ENCODE assay signal across 9 cellular contexts in the genomic region with DNA sequence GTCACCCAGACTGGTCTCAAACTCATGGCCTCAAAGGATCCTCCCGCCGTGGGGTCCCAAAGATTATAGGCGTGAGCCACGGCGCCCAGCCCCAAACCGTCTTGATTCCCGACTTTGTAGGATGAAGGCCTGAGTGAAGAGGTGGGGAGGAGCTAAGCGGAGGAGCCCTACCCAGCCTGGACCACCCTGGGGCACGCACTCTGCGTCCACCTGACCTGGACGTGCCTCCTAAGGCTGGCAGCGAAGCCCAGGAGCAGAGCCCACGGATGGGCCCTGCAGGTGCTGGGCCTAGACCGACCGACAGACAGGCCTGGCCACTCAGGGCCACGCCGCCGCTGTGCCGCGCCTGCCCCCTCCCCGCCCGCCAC. TPM values are rescaled to one million over a fixed set of nuclear protein-coding genes. Genes with fewer than 3 reads are reported as not detected.
DNase-seq lines count a peak whose midpoint lies in the region; ATAC-seq and TF ChIP-seq lines count a peak whose summit lies in the region.
"Not testable (repeated sequence)": the region's sequence is repeated elsewhere in the genome, so short reads cannot be mapped to it uniquely, and the experiment has no call there.
"Had no signal": no experiment of that assay in that cellular context is flagged by ENCODE, and none has a peak within 500 bp of the region (broad histone marks: within the 10 kb centered on the region; RNA-seq: fewer than 3 reads in every experiment).

No MANE protein-coding gene starts in this region.

- H3K9me3 ChIP-seq in DOHH2 (ENCODE audit: control insufficient read depth, insufficient read depth, low read length); MG63; WERI-Rb-1 (ENCODE audit: severe bottlenecking); mammary epithelial cell (replicated peaks; ENCODE audit: insufficient read depth, low read length); cardiac muscle cell (ENCODE audit: low read depth); suprapubic skin: not testable (repeated sequence)

- H3K9me3 Mint-ChIP-seq in naive thymus-derived CD8-positive, alpha-beta T cell = not testable (repeated sequence)

- H3K79me2 ChIP-seq in DOHH2 (ENCODE audit: control insufficient read depth, low read length) (peaks cover 98% of the 10 kb centered on the region), mammary epithelial cell (ENCODE audit: insufficient read depth, low read length) (peaks cover 85% of the 10 kb centered on the region)

- whole genome bisulfite sequencing in mammary epithelial cell (ENCODE audit: low coverage, missing lambda C conversion rate) = 0% methylated on average over 8 of the region's 22 CpGs
- WGBS in suprapubic skin = 29% methylated on average over 6 of the region's 22 CpGs

- not testable (repeated sequence) for ATAC-seq in naive thymus-derived CD8-positive, alpha-beta T cell

- not testable (repeated sequence) for TF ChIP-seq POLR2A in suprapubic skin (IDR thresholded peaks at IDR 0.05)

- TF ChIP-seq EP300 in suprapubic skin (IDR thresholded peaks at IDR 0.05) = not testable (repeated sequence)

- H3K4me1 Mint-ChIP-seq in naive thymus-derived CD8-positive, alpha-beta T cell = peaks cover 25 to 57% (median 49%) of the 10 kb centered on the region in 4 donors

- POLR2A ChIA-PET in naive thymus-derived CD8-positive, alpha-beta T cell (lab: Charles Lee) = not testable (repeated sequence)

- intact Hi-C loops in mammary epithelial cell (cut with micrococcal nuclease) = loop anchor here (5.0 to 10.0 kb wide), 3 partner anchors 36 to 339 kb away; partner anchors contain the start of gene CCDC74A

- not testable (repeated sequence) for H3K27me3 Mint-ChIP-seq in naive thymus-derived CD8-positive, alpha-beta T cell

- BruUV-seq in mammary epithelial cell (replicated peaks; lab: Mats Ljungman, UMichigan) = not testable (repeated sequence)

- H3K9me2 ChIP-seq in DOHH2 (replicated peaks; ENCODE audit: control insufficient read depth, low read length) = not testable (repeated sequence)

- H3K4me2 ChIP-seq in DOHH2 (ENCODE audit: low read length) = peak overlapping the region; percentile 73
- peak overlapping the region; percentile 92 for H3K4me2 ChIP-seq in mammary epithelial cell (ENCODE audit: insufficient read depth, low read depth, low read length)

- H3K27ac ChIP-seq in DOHH2 (ENCODE audit: low read depth, low read length) = peak overlapping the region; percentile 75
- H3K27ac ChIP-seq in WERI-Rb-1 = peak overlapping the region; percentile 54
- peak overlapping the region; percentile 38 for H3K27ac ChIP-seq in mammary epithelial cell (ENCODE audit: insufficient read depth, low read depth, low read length)
- not testable (repeated sequence) for H3K27ac ChIP-seq in cardiac muscle cell, suprapubic skin

- H3K27me3 ChIP-seq in DOHH2 (ENCODE audit: control insufficient read depth, low read length); MG63; WERI-Rb-1 (ENCODE audit: insufficient read depth, low read depth, severe bottlenecking); mammary epithelial cell (ENCODE audit: insufficient read depth, low read length); cardiac muscle cell; suprapubic skin: not testable (repeated sequence)

- H3K36me3 ChIP-seq in DOHH2 (ENCODE audit: control insufficient read depth, low read length) (peaks cover 67% of the 10 kb centered on the region), MG63 (peaks cover 14% of the 10 kb centered on the region)
- H3K36me3 ChIP-seq in WERI-Rb-1; mammary epithelial cell (ENCODE audit: insufficient read depth, low read length); cardiac muscle cell; suprapubic skin: not testable (repeated sequence)

- H3K9ac ChIP-seq in mammary epithelial cell (ENCODE audit: insufficient read depth, low read length) = peak overlapping the region; percentile 18

- H3F3A ChIP-seq in DOHH2 (ENCODE audit: control insufficient read depth, insufficient read depth) = not testable (repeated sequence)

- peak overlapping the region; percentile 86 to 92 (median 89) for H3K27ac Mint-ChIP-seq in naive thymus-derived CD8-positive, alpha-beta T cell

- in situ Hi-C loops in mammary epithelial cell (cut with MboI; ENCODE audit: low sequenced_read_pairs in 2 of 2) = not testable (repeated sequence)

- not testable (repeated sequence) for DNase-seq in HFF-Myc (ENCODE audit: extremely low read depth, low read depth); cardiac muscle cell (ENCODE audit: low read depth in 1 of 2, low spot score in 1 of 2); suprapubic skin (ENCODE audit: low spot score in 2 of 2)
- peak; percentile 21 for DNase-seq in MG63
- peak; percentile 38 for DNase-seq in WERI-Rb-1
- peak; percentile 7 for DNase-seq in mammary epithelial cell
- DNase-seq in naive thymus-derived CD8-positive, alpha-beta T cell = peak in 3 of 10 donors; percentile 15 to 18 (median 16)

- peak overlapping the region; percentile 85 for H2AFZ ChIP-seq in mammary epithelial cell (ENCODE audit: low read depth, low read length)

- dilution Hi-C loops in mammary epithelial cell (cut with HindIII; ENCODE audit: low sequenced_read_pairs) = not testable (repeated sequence)

- H3K36me3 Mint-ChIP-seq in naive thymus-derived CD8-positive, alpha-beta T cell = not testable (repeated sequence)

- H3K4me3 ChIP-seq in DOHH2 (ENCODE audit: low read length) (peak overlapping the region; percentile 90), HFF-Myc (replicated peaks; ENCODE audit: low read depth, low read length) (peak overlapping the region; percentile 96), MG63 (peak overlapping the region; percentile 95), WERI-Rb-1 (ENCODE audit: low read depth, low read length) (peak overlapping the region; percentile 87), mammary epithelial cell (replicated peaks in 1 of 3; ENCODE audit: insufficient read depth in 1 of 3, low read depth in 2 of 3, low read length in 3 of 3) (peak overlapping the region; percentile 47 to 60 (median 51)), cardiac muscle cell (peak overlapping the region; percentile 22), suprapubic skin (peak overlapping the region; percentile 88)

- CTCF ChIA-PET in mammary epithelial cell (lab: Charles Lee; ENCODE audit: low non-redundant PET) = not testable (repeated sequence)

- not testable (repeated sequence) for TF ChIP-seq CTCF in DOHH2 (IDR thresholded peaks at IDR 0.05; ENCODE audit: low read depth, low read length, poor library complexity, severe bottlenecking); HFF-Myc (IDR thresholded peaks at IDR 0.05; ENCODE audit: low read depth, low read length, missing control alignments); WERI-Rb-1 (IDR thresholded peaks at IDR 0.05; ENCODE audit: low read depth, low read length); mammary epithelial cell (conservative IDR thresholded peaks at IDR 0.05 in 1 of 2, IDR thresholded peaks at IDR 0.05 in 1 of 2; ENCODE audit: extremely low read depth in 1 of 2, insufficient read depth in 1 of 2, low read depth in 1 of 2, low read length in 2 of 2); cardiac muscle cell (IDR thresholded peaks at IDR 0.05; ENCODE audit: low read depth, low read length); suprapubic skin (IDR thresholded peaks at IDR 0.05)

- H3K4me1 ChIP-seq in DOHH2 (ENCODE audit: control insufficient read depth, low read length) (peaks cover 36% of the 10 kb centered on the region), suprapubic skin (peaks cover 24% of the 10 kb centered on the region)
- H3K4me1 ChIP-seq in mammary epithelial cell (ENCODE audit: insufficient read depth, low read length); cardiac muscle cell (ENCODE audit: low read depth): not testable (repeated sequence)

- peak overlapping the region; percentile 80 to 95 (median 86) for H3K4me3 Mint-ChIP-seq in naive thymus-derived CD8-positive, alpha-beta T cell

- H4K20me1 ChIP-seq in DOHH2 (ENCODE audit: control insufficient read depth, insufficient read depth, low read depth, low read length); mammary epithelial cell (ENCODE audit: insufficient read depth, low read length): not testable (repeated sequence)

RNA-seq across cellular contexts. Expression of gene MZT2A, which starts 0.7 kb away (rescaled TPM):
- total RNA-seq in MG63 (2014; rRNA removed; shearing (Covaris generic); ENCODE audit: low replicate concordance) = 149 and 245 TPM in 2 replicates
- total RNA-seq in mammary epithelial cell (100 to 1,000 TPM; 131 to 197 TPM), cardiac muscle cell (167 and 233 TPM in 2 replicates), suprapubic skin (10 to 100 TPM; 29.9 to 78.5 (median 46.7) TPM)
- polyA plus RNA-seq in mammary epithelial cell (102 TPM), cardiac muscle cell (146 and 186 TPM in 2 replicates)
- polyA minus RNA-seq in mammary epithelial cell = 8.4 TPM
- total RNA-seq in naive thymus-derived CD8-positive, alpha-beta T cell = 10 to 100 TPM; 95.6 to 99.1 TPM
- polyA plus RNA-seq in naive thymus-derived CD8-positive, alpha-beta T cell = 100 to 1,000 TPM; 103 to 156 (median 104) TPM

RNA-seq across cellular contexts. Expression of gene TUBA3D, which starts 15.5 kb away (rescaled TPM):
- total RNA-seq in MG63 (2014; rRNA removed; shearing (Covaris generic); ENCODE audit: low replicate concordance) = not detected in 2 replicates
- total RNA-seq in mammary epithelial cell (not detected), cardiac muscle cell (not detected in 2 replicates), suprapubic skin (not detected)
- polyA plus RNA-seq in mammary epithelial cell (not detected), cardiac muscle cell (0.40 and 0.61 TPM in 2 replicates)
- polyA minus RNA-seq in mammary epithelial cell = not detected
- not detected for total RNA-seq in naive thymus-derived CD8-positive, alpha-beta T cell
- polyA plus RNA-seq in naive thymus-derived CD8-positive, alpha-beta T cell = not detected
- total RNA-seq: mesenteric fat pad had no signal

RNA-seq across cellular contexts. Expression of gene CCDC74A, which starts 36.2 kb away (rescaled TPM):
- 2.7 and 6.5 TPM in 2 replicates for total RNA-seq in MG63 (2014; rRNA removed; shearing (Covaris generic); ENCODE audit: low replicate concordance)
- total RNA-seq in mammary epithelial cell (1 to 10 TPM; 5.4 to 7.5 TPM), cardiac muscle cell (6.3 and 20.6 TPM in 2 replicates), suprapubic skin (10 to 100 TPM in 2 of 4 donors, 1 to 10 TPM in 2; 3.9 to 11.2 (median 8.3) TPM)
- polyA plus RNA-seq in mammary epithelial cell (15.1 TPM), cardiac muscle cell (9.6 and 10.4 TPM in 2 replicates)
- 1.8 TPM for polyA minus RNA-seq in mammary epithelial cell
- under 1 TPM; 0.44 to 0.49 TPM for total RNA-seq in naive thymus-derived CD8-positive, alpha-beta T cell
- under 1 TPM in 1 of 3 donors, not detected in 2; 0.53 TPM for polyA plus RNA-seq in naive thymus-derived CD8-positive, alpha-beta T cell

Comparison
In these comparisons a context has a peak if more than half of its experiments do, and no peak if none do; other contexts are left out.
1. H3K4me3 ChIP-seq: peak in every context shown above with its lines; median percentile 96 in HFF-Myc; 95 in MG63; 90 in DOHH2; 88 in suprapubic skin; 87 in WERI-Rb-1; 51 in mammary epithelial cell; 22 in cardiac muscle cell.